In genomic region chr3:150603090-150603887, GRCh38 we compare ENCODE assay signal across 1 cellular context.
TF ChIP-seq lines count a peak whose summit lies in the region.

A gene with protein sequence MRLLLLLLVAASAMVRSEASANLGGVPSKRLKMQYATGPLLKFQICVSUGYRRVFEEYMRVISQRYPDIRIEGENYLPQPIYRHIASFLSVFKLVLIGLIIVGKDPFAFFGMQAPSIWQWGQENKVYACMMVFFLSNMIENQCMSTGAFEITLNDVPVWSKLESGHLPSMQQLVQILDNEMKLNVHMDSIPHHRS (plus strand): TSS chr3:150603321. CDS start chr3:150603363, 42 bp downstream.

TF ChIP-seq in HepG2, 621 proteins besides CTCF, POLR2A, EP300 and RAD21 (continued from another document and continues in another):
- TF ChIP-seq, protein P1, sequence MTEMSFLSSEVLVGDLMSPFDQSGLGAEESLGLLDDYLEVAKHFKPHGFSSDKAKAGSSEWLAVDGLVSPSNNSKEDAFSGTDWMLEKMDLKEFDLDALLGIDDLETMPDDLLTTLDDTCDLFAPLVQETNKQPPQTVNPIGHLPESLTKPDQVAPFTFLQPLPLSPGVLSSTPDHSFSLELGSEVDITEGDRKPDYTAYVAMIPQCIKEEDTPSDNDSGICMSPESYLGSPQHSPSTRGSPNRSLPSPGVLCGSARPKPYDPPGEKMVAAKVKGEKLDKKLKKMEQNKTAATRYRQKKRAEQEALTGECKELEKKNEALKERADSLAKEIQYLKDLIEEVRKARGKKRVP (CRISPR knock-in tag; IDR thresholded peaks at IDR 0.05): 0 out of 4 replicates have a peak, but pooled peaks of 1 of the 2 experiments have one; percentile 26
- TF ChIP-seq, protein P2, sequence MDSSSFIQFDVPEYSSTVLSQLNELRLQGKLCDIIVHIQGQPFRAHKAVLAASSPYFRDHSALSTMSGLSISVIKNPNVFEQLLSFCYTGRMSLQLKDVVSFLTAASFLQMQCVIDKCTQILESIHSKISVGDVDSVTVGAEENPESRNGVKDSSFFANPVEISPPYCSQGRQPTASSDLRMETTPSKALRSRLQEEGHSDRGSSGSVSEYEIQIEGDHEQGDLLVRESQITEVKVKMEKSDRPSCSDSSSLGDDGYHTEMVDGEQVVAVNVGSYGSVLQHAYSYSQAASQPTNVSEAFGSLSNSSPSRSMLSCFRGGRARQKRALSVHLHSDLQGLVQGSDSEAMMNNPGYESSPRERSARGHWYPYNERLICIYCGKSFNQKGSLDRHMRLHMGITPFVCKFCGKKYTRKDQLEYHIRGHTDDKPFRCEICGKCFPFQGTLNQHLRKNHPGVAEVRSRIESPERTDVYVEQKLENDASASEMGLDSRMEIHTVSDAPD (CRISPR knock-in tag; IDR thresholded peaks at IDR 0.05): no peak; the same call in 1 of the 2 replicates
- TF ChIP-seq ZBTB26 (CRISPR knock-in tag; IDR thresholded peaks at IDR 0.05; ENCODE audit: borderline replicate concordance) (peak; percentile 64; the same call in 1 of the 2 replicates), NFIC (IDR thresholded peaks at IDR 0.05; ENCODE audit: low read length) (no peak), SATB2 (CRISPR knock-in tag; IDR thresholded peaks at IDR 0.05) (peak; percentile 70; the same call in 1 of the 2 replicates), ZNF776 (CRISPR knock-in tag; IDR thresholded peaks at IDR 0.05) (peak; percentile 59; the same call in 1 of the 2 replicates), ZNF616 (CRISPR knock-in tag; IDR thresholded peaks at IDR 0.05; ENCODE audit: low read depth) (no peak), HDAC6 (IDR thresholded peaks at IDR 0.05; ENCODE audit: low read depth, low read length) (no peak), NBN (conservative IDR thresholded peaks at IDR 0.05) (no peak), FOSL1 (CRISPR knock-in tag; IDR thresholded peaks at IDR 0.05; ENCODE audit: borderline replicate concordance) (no peak), ZNF775 (CRISPR knock-in tag; IDR thresholded peaks at IDR 0.05; ENCODE audit: borderline replicate concordance) (no peak), CBFB (CRISPR knock-in tag; IDR thresholded peaks at IDR 0.05) (0 out of 2 replicates have a peak, but pooled peaks have one; percentile 30), GABPA (IDR thresholded peaks at IDR 0.05; ENCODE audit: low read depth, low read length) (no peak), GABPA (CRISPR knock-in tag; IDR thresholded peaks at IDR 0.05; ENCODE audit: low read depth) (peak; percentile 53; the same call in 1 of the 2 replicates), PCBP2 (optimal IDR thresholded peaks at IDR 0.05; ENCODE audit: low read depth, low read length, poor library complexity, severe bottlenecking) (no peak), MEF2D (CRISPR knock-in tag; IDR thresholded peaks at IDR 0.05) (peak; percentile 61), THYN1 (CRISPR knock-in tag; IDR thresholded peaks at IDR 0.05; ENCODE audit: borderline replicate concordance, low read depth) (no peak), ZNF292 (CRISPR knock-in tag; IDR thresholded peaks at IDR 0.05; ENCODE audit: borderline replicate concordance, low read depth) (peak; percentile 85), NCOA1 (CRISPR knock-in tag; IDR thresholded peaks at IDR 0.05) (peak; percentile 62; the same call in 1 of the 2 replicates), KDM1A (CRISPR knock-in tag; IDR thresholded peaks at IDR 0.05) (peak; percentile 38; the same call in 1 of the 2 replicates), TFAP4 (IDR thresholded peaks at IDR 0.05; ENCODE audit: borderline replicate concordance, low read depth) (peak; percentile 26; the same call in 1 of the 2 replicates), AGO1 (IDR thresholded peaks at IDR 0.05; ENCODE audit: low read depth, low read length, poor library complexity, severe bottlenecking) (peak; percentile 71), ZNF687 (CRISPR knock-in tag; IDR thresholded peaks at IDR 0.05) (peak; percentile 98), ZNF143 (CRISPR knock-in tag; IDR thresholded peaks at IDR 0.05) (peak; percentile 6; the same call in 1 of the 2 replicates), ZNF557 (CRISPR knock-in tag; IDR thresholded peaks at IDR 0.05) (0 out of 2 replicates have a peak, but pooled peaks have one; percentile 85), GMEB2 (CRISPR knock-in tag; IDR thresholded peaks at IDR 0.05; ENCODE audit: low read depth) (no peak), CREBL2 (CRISPR knock-in tag; IDR thresholded peaks at IDR 0.05; ENCODE audit: borderline replicate concordance) (no peak), NFIB (CRISPR knock-in tag; IDR thresholded peaks at IDR 0.05; ENCODE audit: borderline replicate concordance) (0 out of 2 replicates have a peak, but pooled peaks have one; percentile 37), TOE1 (CRISPR knock-in tag; IDR thresholded peaks at IDR 0.05) (no peak), BRF2 (CRISPR knock-in tag; IDR thresholded peaks at IDR 0.05) (peak; percentile 89; the same call in 1 of the 2 replicates), POLR2G (IDR thresholded peaks at IDR 0.05; ENCODE audit: low read depth, low read length) (peak; percentile 99), ETV6 (CRISPR knock-in tag; conservative IDR thresholded peaks at IDR 0.05) (no peak; the same call in 1 of the 2 replicates), SRSF1 (optimal IDR thresholded peaks at IDR 0.05; ENCODE audit: low read depth, low read length) (no peak)
- TF ChIP-seq, protein P3, sequence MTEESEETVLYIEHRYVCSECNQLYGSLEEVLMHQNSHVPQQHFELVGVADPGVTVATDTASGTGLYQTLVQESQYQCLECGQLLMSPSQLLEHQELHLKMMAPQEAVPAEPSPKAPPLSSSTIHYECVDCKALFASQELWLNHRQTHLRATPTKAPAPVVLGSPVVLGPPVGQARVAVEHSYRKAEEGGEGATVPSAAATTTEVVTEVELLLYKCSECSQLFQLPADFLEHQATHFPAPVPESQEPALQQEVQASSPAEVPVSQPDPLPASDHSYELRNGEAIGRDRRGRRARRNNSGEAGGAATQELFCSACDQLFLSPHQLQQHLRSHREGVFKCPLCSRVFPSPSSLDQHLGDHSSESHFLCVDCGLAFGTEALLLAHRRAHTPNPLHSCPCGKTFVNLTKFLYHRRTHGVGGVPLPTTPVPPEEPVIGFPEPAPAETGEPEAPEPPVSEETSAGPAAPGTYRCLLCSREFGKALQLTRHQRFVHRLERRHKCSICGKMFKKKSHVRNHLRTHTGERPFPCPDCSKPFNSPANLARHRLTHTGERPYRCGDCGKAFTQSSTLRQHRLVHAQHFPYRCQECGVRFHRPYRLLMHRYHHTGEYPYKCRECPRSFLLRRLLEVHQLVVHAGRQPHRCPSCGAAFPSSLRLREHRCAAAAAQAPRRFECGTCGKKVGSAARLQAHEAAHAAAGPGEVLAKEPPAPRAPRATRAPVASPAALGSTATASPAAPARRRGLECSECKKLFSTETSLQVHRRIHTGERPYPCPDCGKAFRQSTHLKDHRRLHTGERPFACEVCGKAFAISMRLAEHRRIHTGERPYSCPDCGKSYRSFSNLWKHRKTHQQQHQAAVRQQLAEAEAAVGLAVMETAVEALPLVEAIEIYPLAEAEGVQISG (CRISPR knock-in tag; IDR thresholded peaks at IDR 0.05): peak; percentile 87
- TF ChIP-seq, protein P4, sequence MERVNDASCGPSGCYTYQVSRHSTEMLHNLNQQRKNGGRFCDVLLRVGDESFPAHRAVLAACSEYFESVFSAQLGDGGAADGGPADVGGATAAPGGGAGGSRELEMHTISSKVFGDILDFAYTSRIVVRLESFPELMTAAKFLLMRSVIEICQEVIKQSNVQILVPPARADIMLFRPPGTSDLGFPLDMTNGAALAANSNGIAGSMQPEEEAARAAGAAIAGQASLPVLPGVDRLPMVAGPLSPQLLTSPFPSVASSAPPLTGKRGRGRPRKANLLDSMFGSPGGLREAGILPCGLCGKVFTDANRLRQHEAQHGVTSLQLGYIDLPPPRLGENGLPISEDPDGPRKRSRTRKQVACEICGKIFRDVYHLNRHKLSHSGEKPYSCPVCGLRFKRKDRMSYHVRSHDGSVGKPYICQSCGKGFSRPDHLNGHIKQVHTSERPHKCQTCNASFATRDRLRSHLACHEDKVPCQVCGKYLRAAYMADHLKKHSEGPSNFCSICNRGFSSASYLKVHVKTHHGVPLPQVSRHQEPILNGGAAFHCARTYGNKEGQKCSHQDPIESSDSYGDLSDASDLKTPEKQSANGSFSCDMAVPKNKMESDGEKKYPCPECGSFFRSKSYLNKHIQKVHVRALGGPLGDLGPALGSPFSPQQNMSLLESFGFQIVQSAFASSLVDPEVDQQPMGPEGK (CRISPR knock-in tag; IDR thresholded peaks at IDR 0.05): no peak
- TF ChIP-seq, protein P5, sequence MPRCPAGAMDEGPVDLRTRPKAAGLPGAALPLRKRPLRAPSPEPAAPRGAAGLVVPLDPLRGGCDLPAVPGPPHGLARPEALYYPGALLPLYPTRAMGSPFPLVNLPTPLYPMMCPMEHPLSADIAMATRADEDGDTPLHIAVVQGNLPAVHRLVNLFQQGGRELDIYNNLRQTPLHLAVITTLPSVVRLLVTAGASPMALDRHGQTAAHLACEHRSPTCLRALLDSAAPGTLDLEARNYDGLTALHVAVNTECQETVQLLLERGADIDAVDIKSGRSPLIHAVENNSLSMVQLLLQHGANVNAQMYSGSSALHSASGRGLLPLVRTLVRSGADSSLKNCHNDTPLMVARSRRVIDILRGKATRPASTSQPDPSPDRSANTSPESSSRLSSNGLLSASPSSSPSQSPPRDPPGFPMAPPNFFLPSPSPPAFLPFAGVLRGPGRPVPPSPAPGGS (CRISPR knock-in tag; IDR thresholded peaks at IDR 0.05): peak; percentile 83
- TF ChIP-seq, protein P6, sequence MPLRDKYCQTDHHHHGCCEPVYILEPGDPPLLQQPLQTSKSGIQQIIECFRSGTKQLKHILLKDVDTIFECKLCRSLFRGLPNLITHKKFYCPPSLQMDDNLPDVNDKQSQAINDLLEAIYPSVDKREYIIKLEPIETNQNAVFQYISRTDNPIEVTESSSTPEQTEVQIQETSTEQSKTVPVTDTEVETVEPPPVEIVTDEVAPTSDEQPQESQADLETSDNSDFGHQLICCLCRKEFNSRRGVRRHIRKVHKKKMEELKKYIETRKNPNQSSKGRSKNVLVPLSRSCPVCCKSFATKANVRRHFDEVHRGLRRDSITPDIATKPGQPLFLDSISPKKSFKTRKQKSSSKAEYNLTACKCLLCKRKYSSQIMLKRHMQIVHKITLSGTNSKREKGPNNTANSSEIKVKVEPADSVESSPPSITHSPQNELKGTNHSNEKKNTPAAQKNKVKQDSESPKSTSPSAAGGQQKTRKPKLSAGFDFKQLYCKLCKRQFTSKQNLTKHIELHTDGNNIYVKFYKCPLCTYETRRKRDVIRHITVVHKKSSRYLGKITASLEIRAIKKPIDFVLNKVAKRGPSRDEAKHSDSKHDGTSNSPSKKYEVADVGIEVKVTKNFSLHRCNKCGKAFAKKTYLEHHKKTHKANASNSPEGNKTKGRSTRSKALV (CRISPR knock-in tag; IDR thresholded peaks at IDR 0.05): peak; percentile 89
